Comparison of ENCODE assay signal across 1 cellular context in genomic region chr5:149779071-149779470, GRCh38.
TF ChIP-seq lines count a peak whose summit lies in the region.

No MANE protein-coding gene starts in this region.

TF ChIP-seq in H1, 55 proteins besides CTCF, POLR2A, EP300 and RAD21 (continued from another document):
- TF ChIP-seq SP2 (IDR thresholded peaks at IDR 0.05; ENCODE audit: low read length) = no peak
- TF ChIP-seq FOSL1 (IDR thresholded peaks at IDR 0.05; ENCODE audit: insufficient read depth, low read depth, low read length) = no peak
- TF ChIP-seq KDM4A (IDR thresholded peaks at IDR 0.05; ENCODE audit: low read depth, low read length, severe bottlenecking) = no peak
- TF ChIP-seq CHD7 (IDR thresholded peaks at IDR 0.05; ENCODE audit: insufficient replicate concordance, low read length) = no peak
- no peak for TF ChIP-seq SAP30 (IDR thresholded peaks at IDR 0.05; ENCODE audit: insufficient read depth, insufficient replicate concordance, low read length)
- TF ChIP-seq PHF8 (conservative IDR thresholded peaks at IDR 0.05; ENCODE audit: low read depth, low read length) = no peak
- no peak for TF ChIP-seq MAFK (IDR thresholded peaks at IDR 0.05; ENCODE audit: low read depth, low read length)
- no peak for TF ChIP-seq CBX5 (IDR thresholded peaks at IDR 0.05; ENCODE audit: low read depth, low read length)
- no peak for TF ChIP-seq CTBP2 (IDR thresholded peaks at IDR 0.05; ENCODE audit: borderline replicate concordance, insufficient read depth, insufficient read length, low read length)
- TF ChIP-seq TEAD4 (IDR thresholded peaks at IDR 0.05; ENCODE audit: low read depth, low read length) = no peak
TF ChIP-seq in H1: peak in this region for 0.
